ENCODE assay signal across 10 cellular contexts in the genomic region with DNA sequence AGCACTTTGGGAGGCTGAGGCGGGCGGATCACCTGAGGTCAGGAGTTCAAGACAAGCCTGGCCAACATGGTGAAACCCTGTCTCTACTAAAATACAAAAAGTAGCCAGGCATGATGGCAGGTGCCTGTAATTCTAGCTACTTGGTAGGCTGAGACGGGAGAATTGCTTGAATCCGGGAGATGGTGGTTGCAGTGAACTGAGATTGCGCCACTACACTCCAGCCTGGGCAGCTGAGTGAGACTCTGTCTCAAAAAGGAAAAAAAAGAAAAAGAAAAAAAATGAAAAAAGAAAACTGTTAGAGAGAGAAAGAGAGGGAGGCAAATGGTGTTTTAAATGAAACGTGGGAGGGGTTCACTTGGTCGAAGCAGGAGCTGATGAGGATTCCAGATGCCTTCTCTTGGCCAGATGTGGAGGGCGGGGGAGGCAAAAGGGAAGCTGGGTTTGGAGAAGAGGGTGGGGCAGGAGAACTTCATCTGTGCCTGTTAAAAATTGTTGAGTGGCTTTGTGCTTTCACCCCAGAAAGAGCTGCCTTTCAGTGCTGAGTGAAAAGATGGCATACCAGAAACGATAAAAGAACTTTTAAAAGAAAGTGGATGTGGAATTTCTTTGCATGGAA. TPM values are rescaled to one million over a fixed set of nuclear protein-coding genes. Genes with fewer than 3 reads are reported as not detected.
A peak's percentile ranks its signal among the peaks of the same experiment; 100 is the strongest.
DNase-seq lines count a peak whose midpoint lies in the region; ATAC-seq, FAIRE-seq and TF ChIP-seq lines count a peak whose summit lies in the region.
"Had no signal": no experiment of that assay in that cellular context is flagged by ENCODE, and none has a peak within 500 bp of the region (broad histone marks: within the 10 kb centered on the region; RNA-seq: fewer than 3 reads in every experiment).

No MANE protein-coding gene starts in this region.

- CTCF ChIA-PET in SK-N-SH (lab: Yijun Ruan, JAX): interaction anchor here (1.4 kb wide), 1 partner anchor 14 kb away, joined by 7 read pairs; no protein-coding TSS in a partner anchor

- TF ChIP-seq POLR2A in suprapubic skin (IDR thresholded peaks at IDR 0.05): peak in 1 of 2 donors; percentile 7

- no peak for DNase-seq in SK-N-SH
- no peak for DNase-seq in keratinocyte (ENCODE audit: low read depth, low spot score)
- peak; percentile 85 for DNase-seq in suprapubic skin (ENCODE audit: low spot score in 2 of 2)
- DNase-seq in GF-D8 (lab: John Stamatoyannopoulos, UW): no peak
- DNase-seq in MM.1S: no peak
- DNase-seq: NCI-H1694, retina had no signal

- H3K27me3 ChIP-seq in SK-N-SH (ENCODE audit: insufficient read depth) (no peaks in the 10 kb centered on the region), keratinocyte (ENCODE audit: control insufficient read depth, extremely low read depth, insufficient read depth, low read length) (no peaks in the 10 kb centered on the region), suprapubic skin (no peaks in the 10 kb centered on the region), MM.1S (replicated peaks; ENCODE audit: insufficient read depth, low read length) (no peaks in the 10 kb centered on the region)

- no peaks in the 10 kb centered on the region for H3K9me3 ChIP-seq in SK-N-SH
- H3K9me3 ChIP-seq in keratinocyte (ENCODE audit: control insufficient read depth, low read depth, low read length): no peaks in the 10 kb centered on the region
- H3K9me3 ChIP-seq in suprapubic skin: no peaks in the 10 kb centered on the region
- H3K9me3 ChIP-seq in MM.1S (replicated peaks; ENCODE audit: insufficient read depth, low read length): no peaks in the 10 kb centered on the region

- POLR2A ChIA-PET in SK-N-SH (lab: Yijun Ruan, JAX): no interaction called here

- H3K27ac ChIP-seq in SK-N-SH (ENCODE audit: low read depth in 2 of 2, low read length in 1 of 2): peak overlapping the region in 1 of 2 experiments; percentile 99; a peak in 2 of 4 replicates
- H3K27ac ChIP-seq in adipose tissue (ENCODE audit: low read depth, low read length): peak overlapping the region; percentile 61
- H3K27ac ChIP-seq in keratinocyte (ENCODE audit: control insufficient read depth, insufficient read depth, low read length): peak overlapping the region; percentile 99
- peak overlapping the region; percentile 97 for H3K27ac ChIP-seq in suprapubic skin
- H3K27ac ChIP-seq in MM.1S (ENCODE audit: low read length): no peak overlapping the region

- H3K4me1 ChIP-seq in SK-N-SH (ENCODE audit: control insufficient read depth in 1 of 2, insufficient read depth in 2 of 2, low read depth in 1 of 2, low read length in 1 of 2) (peaks cover 12 to 26% of the 10 kb centered on the region in 2 experiments; a peak in 3 of 4 replicates), keratinocyte (ENCODE audit: control insufficient read depth, extremely low read depth, insufficient read depth, low read length) (peaks cover 71% of the 10 kb centered on the region), suprapubic skin (peaks cover 76% of the 10 kb centered on the region), MM.1S (ENCODE audit: low read length) (peaks cover 12% of the 10 kb centered on the region)

- H2AFZ ChIP-seq in SK-N-SH (ENCODE audit: low read depth): no peak overlapping the region
- H2AFZ ChIP-seq in keratinocyte (ENCODE audit: control insufficient read depth, low read length): no peak overlapping the region
- H2AFZ ChIP-seq in MM.1S (ENCODE audit: low read length): no peak overlapping the region

- H3K9me2 ChIP-seq in SK-N-SH: no peaks in the 10 kb centered on the region
- H3K9me2 ChIP-seq in MM.1S (replicated peaks; ENCODE audit: insufficient read depth, low read length): no peaks in the 10 kb centered on the region

- FAIRE-seq in keratinocyte (lab: Jason Lieb, UNC): no peak

- H3K4me2 ChIP-seq in SK-N-SH (peak overlapping the region; percentile 82), keratinocyte (ENCODE audit: control insufficient read depth, extremely low read depth, insufficient read depth, low read depth, low read length) (peak overlapping the region; percentile 84), MM.1S (ENCODE audit: low read depth, low read length) (no peak overlapping the region)

- WGBS in SK-N-SH (ENCODE audit: low lambda C conversion rate): 83% methylated on average over 9 of the region's 9 CpGs
- 18 to 62% (median 19%) methylated on average over 9 of the region's 9 CpGs for WGBS in adipose tissue, 3 donors
- 15% methylated on average over 9 of the region's 9 CpGs for WGBS in suprapubic skin

- H3K4me3 ChIP-seq in SK-N-SH (ENCODE audit: low read depth in 2 of 2, low read length in 1 of 2) (peak overlapping the region; percentile 52 to 72; a peak in 3 of 4 replicates), keratinocyte (ENCODE audit: control insufficient read depth in 2 of 3, extremely low read depth in 1 of 3, insufficient read depth in 2 of 3, low read depth in 1 of 3, low read length in 3 of 3) (peak overlapping the region; percentile 61 to 98 (median 96)), suprapubic skin (peak overlapping the region; percentile 76), MM.1S (ENCODE audit: low read length) (no peak overlapping the region)

- H3K9ac ChIP-seq in SK-N-SH (peak overlapping the region; percentile 92), keratinocyte (ENCODE audit: control insufficient read depth, extremely low read depth, insufficient read depth, low read length) (peak overlapping the region; percentile 98), MM.1S (ENCODE audit: low read length) (no peak overlapping the region)

- H3K36me3 ChIP-seq in SK-N-SH (replicated peaks in 1 of 2; ENCODE audit: control insufficient read depth in 1 of 2, insufficient read depth in 2 of 2, low read length in 1 of 2) (no peaks in the 10 kb centered on the region), keratinocyte (ENCODE audit: control insufficient read depth in 2 of 2, extremely low read depth in 1 of 2, insufficient read depth in 2 of 2, low read length in 2 of 2) (peaks cover 4 to 17% of the 10 kb centered on the region in 2 experiments), suprapubic skin (no peaks in the 10 kb centered on the region), MM.1S (replicated peaks; ENCODE audit: insufficient read depth, low read length) (no peaks in the 10 kb centered on the region)

- no peak for ATAC-seq in SK-N-SH treated with all-trans-retinoic acid at 6 μM for 48 hours
- no peak for ATAC-seq in activated CD4-positive, CD25-positive, alpha-beta regulatory T cell treated with anti-CD3 and anti-CD28 coated beads, Interleukin-2, amount 50 U/mL, for 24 hours

- H3K79me2 ChIP-seq in SK-N-SH (ENCODE audit: insufficient read depth) (peaks cover 58% of the 10 kb centered on the region), keratinocyte (ENCODE audit: control insufficient read depth, insufficient read depth, low read length) (peaks cover 61% of the 10 kb centered on the region), MM.1S (ENCODE audit: low read length) (no peaks in the 10 kb centered on the region)

- no peak for TF ChIP-seq RAD21 in SK-N-SH (IDR thresholded peaks at IDR 0.05; ENCODE audit: low read length)

- H3F3A ChIP-seq in SK-N-SH (replicated peaks; ENCODE audit: insufficient read depth) (peaks cover 16% of the 10 kb centered on the region), MM.1S (ENCODE audit: insufficient read depth, low read length) (no peaks in the 10 kb centered on the region)

- TF ChIP-seq EP300 in SK-N-SH (IDR thresholded peaks at IDR 0.05; ENCODE audit: borderline replicate concordance in 1 of 2, low read depth in 1 of 2, low read length in 1 of 2) (no peak), suprapubic skin (IDR thresholded peaks at IDR 0.05) (no peak)

- H4K20me1 ChIP-seq in SK-N-SH (ENCODE audit: insufficient read depth) (no peaks in the 10 kb centered on the region), keratinocyte (ENCODE audit: control insufficient read depth, extremely low read depth, insufficient read depth, low read length) (no peaks in the 10 kb centered on the region), MM.1S (ENCODE audit: insufficient read depth, low read length) (no peaks in the 10 kb centered on the region)

- TF ChIP-seq CTCF in SK-N-SH (IDR thresholded peaks at IDR 0.05) (no peak), keratinocyte (optimal IDR thresholded peaks at IDR 0.05 in 1 of 3, IDR thresholded peaks at IDR 0.05 in 1 of 3, conservative IDR thresholded peaks at IDR 0.05 in 1 of 3; ENCODE audit: extremely low read depth in 1 of 3, insufficient read depth in 2 of 3, low read length in 3 of 3) (no peak), suprapubic skin (IDR thresholded peaks at IDR 0.05) (no peak), MM.1S (IDR thresholded peaks at IDR 0.05; ENCODE audit: low read length) (no peak)

- dilution Hi-C loops in keratinocyte (cut with MboI; ENCODE audit: extremely low pct_ligation_motif_present, low sequenced_read_pairs): no loop called here

- peaks cover 2% of the 10 kb centered on the region for H3K9me1 ChIP-seq in keratinocyte (ENCODE audit: control insufficient read depth, extremely low read depth, insufficient read depth, low read length)

TF ChIP-seq in SK-N-SH treated with all-trans-retinoic acid at 6 μM for 48 hours, 23 proteins besides CTCF, POLR2A, EP300 and RAD21 (continues in another document):
- TF ChIP-seq, protein P1, sequence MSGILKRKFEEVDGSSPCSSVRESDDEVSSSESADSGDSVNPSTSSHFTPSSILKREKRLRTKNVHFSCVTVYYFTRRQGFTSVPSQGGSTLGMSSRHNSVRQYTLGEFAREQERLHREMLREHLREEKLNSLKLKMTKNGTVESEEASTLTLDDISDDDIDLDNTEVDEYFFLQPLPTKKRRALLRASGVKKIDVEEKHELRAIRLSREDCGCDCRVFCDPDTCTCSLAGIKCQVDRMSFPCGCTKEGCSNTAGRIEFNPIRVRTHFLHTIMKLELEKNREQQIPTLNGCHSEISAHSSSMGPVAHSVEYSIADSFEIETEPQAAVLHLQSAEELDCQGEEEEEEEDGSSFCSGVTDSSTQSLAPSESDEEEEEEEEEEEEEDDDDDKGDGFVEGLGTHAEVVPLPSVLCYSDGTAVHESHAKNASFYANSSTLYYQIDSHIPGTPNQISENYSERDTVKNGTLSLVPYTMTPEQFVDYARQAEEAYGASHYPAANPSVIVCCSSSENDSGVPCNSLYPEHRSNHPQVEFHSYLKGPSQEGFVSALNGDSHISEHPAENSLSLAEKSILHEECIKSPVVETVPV (CRISPR knock-in tag; IDR thresholded peaks at IDR 0.05): no peak
- TF ChIP-seq TOX (CRISPR knock-in tag; IDR thresholded peaks at IDR 0.05; ENCODE audit: borderline replicate concordance): no peak

RNA-seq across cellular contexts. Expression of a gene that starts 1.1 kb away (rescaled TPM):
- 67.4 and 111 TPM in 2 replicates for polyA plus RNA-seq in SK-N-SH (2012; rRNA removed)
- 53.2 and 70.1 TPM in 2 replicates for polyA plus RNA-seq in SK-N-SH (2012; cell fraction: cytosol; rRNA removed)
- polyA plus RNA-seq in SK-N-SH (2012; cell fraction: nucleus; rRNA removed): 77.6 and 144 TPM in 2 replicates
- 100 to 1,000 TPM in 1 of 3 donors, 10 to 100 TPM in 2; 29.2 to 782 (median 83.5) TPM for polyA plus RNA-seq in adipose tissue
- polyA plus RNA-seq in keratinocyte: 356 to 610 TPM (median 583 TPM) in 3 replicates
- 96.0 TPM for polyA plus RNA-seq in keratinocyte (2011; ENCODE audit: low read depth)
- 120 and 273 TPM in 2 replicates for polyA plus RNA-seq in keratinocyte (2011; cell fraction: cytosol; rRNA removed)
- polyA plus RNA-seq in keratinocyte (2011; cell fraction: nucleus; rRNA removed): 717 and 740 TPM in 2 replicates
- 229 and 605 TPM in 2 replicates for polyA plus RNA-seq in keratinocyte (2012; ENCODE audit: low replicate concordance)
- polyA minus RNA-seq in keratinocyte: 709 to 1,030 TPM (median 926 TPM) in 3 replicates
- polyA minus RNA-seq in keratinocyte (2011; cell fraction: cytosol; rRNA and poly(A)+ RNA removed): 113 TPM
- polyA minus RNA-seq in keratinocyte (2011; cell fraction: nucleus; rRNA and poly(A)+ RNA removed): 252 and 568 TPM in 2 replicates
- total RNA-seq in suprapubic skin: 1,000 to 10,000 TPM in 2 of 4 donors, 100 to 1,000 TPM in 2; 569 to 2,226 (median 1,259) TPM

Comparison
In these comparisons a context has a peak if more than half of its experiments do, and no peak if none do; other contexts are left out.
1. DNase-seq: peak in suprapubic skin (2 of 2); none in SK-N-SH (single experiment), keratinocyte (single experiment), GF-D8 (single experiment) and MM.1S (single experiment).